13 cellular contexts compared by ENCODE assay signal in genomic region chr11:95512177-95512576, GRCh38.
DNase-seq lines count a peak whose midpoint lies in the region; ATAC-seq and TF ChIP-seq lines count a peak whose summit lies in the region.
"Had no signal": no experiment of that assay in that cellular context is flagged by ENCODE, and none has a peak within 500 bp of the region (broad histone marks: within the 10 kb centered on the region; RNA-seq: fewer than 3 reads in every experiment).

No MANE protein-coding gene starts in this region.

- no peaks in the 10 kb centered on the region for H3K9me3 ChIP-seq in spleen
- H3K9me3 ChIP-seq: SJSA1 had no signal

- peaks cover 6% of the 10 kb centered on the region for H3K4me1 Mint-ChIP-seq in stimulated activated memory B cell treated with anti-CD40 and anti-IgM and Interleukin-4, amounts not matched to agents 10 μg/mL and 1 μg/mL and 100 μg/mL, for 72 hours
- H3K4me1 Mint-ChIP-seq in activated T-helper 2 cell treated with anti-CD3 and anti-CD28 coated beads, Interferon-gamma antibody, Interleukin-2, Interleukin-4, amounts not matched to agents 10 μg/mL and 5 μg/mL and 100 μg/mL, durations not matched to agents 14 hours and 24 hours and 36 hours (ENCODE audit: low read depth), result peaks cover 5% of the 10 kb centered on the region
- H3K4me1 Mint-ChIP-seq: activated CD4-positive, alpha-beta T cell treated with anti-CD3 and anti-CD28 coated beads for 36 hours; stimulated activated effector memory CD8-positive, alpha-beta T cell treated with anti-CD3 and anti-CD28 coated beads, Interleukin-12 subunit alpha, Interleukin-12 subunit beta, amount 100 ng/mL, for 72 hours had no signal

- no peaks in the 10 kb centered on the region for H3K36me3 ChIP-seq in spleen
- H3K36me3 ChIP-seq: SJSA1 had no signal

- no peak for TF ChIP-seq CTCF in spleen (IDR thresholded peaks at IDR 0.05 in 8 of 11, conservative IDR thresholded peaks at IDR 0.05 in 3 of 11)

- no peaks in the 10 kb centered on the region for H3K36me3 Mint-ChIP-seq in stimulated activated memory B cell treated with anti-CD40 and anti-IgM and Interleukin-4, amounts not matched to agents 10 μg/mL and 1 μg/mL and 100 μg/mL, for 72 hours
- no peaks in the 10 kb centered on the region for H3K36me3 Mint-ChIP-seq in activated T-helper 2 cell treated with anti-CD3 and anti-CD28 coated beads, Interferon-gamma antibody, Interleukin-2, Interleukin-4, amounts not matched to agents 10 μg/mL and 5 μg/mL and 100 μg/mL, durations not matched to agents 14 hours and 24 hours and 36 hours (ENCODE audit: low read depth)
- H3K36me3 Mint-ChIP-seq: stimulated activated effector memory CD8-positive, alpha-beta T cell treated with anti-CD3 and anti-CD28 coated beads, Interleukin-12 subunit alpha, Interleukin-12 subunit beta, amount 100 ng/mL, for 72 hours had no signal

- WGBS in spleen, 5 donors, result 80 to 95% (median 87%) methylated on average over 4 of the region's 4 CpGs

- no peak overlapping the region for H3K27ac Mint-ChIP-seq in stimulated activated memory B cell treated with anti-CD40 and anti-IgM and Interleukin-4, amounts not matched to agents 10 μg/mL and 1 μg/mL and 100 μg/mL, for 72 hours
- no peak overlapping the region for H3K27ac Mint-ChIP-seq in activated T-helper 2 cell treated with anti-CD3 and anti-CD28 coated beads, Interferon-gamma antibody, Interleukin-2, Interleukin-4, amounts not matched to agents 10 μg/mL and 5 μg/mL and 100 μg/mL, durations not matched to agents 14 hours and 24 hours and 36 hours
- H3K27ac Mint-ChIP-seq: activated CD4-positive, alpha-beta T cell treated with anti-CD3 and anti-CD28 coated beads for 36 hours; activated naive CD4-positive, alpha-beta T cell treated with anti-CD3 and anti-CD28 coated beads for 36 hours; stimulated activated effector memory CD8-positive, alpha-beta T cell treated with anti-CD3 and anti-CD28 coated beads, Interleukin-12 subunit alpha, Interleukin-12 subunit beta, amount 100 ng/mL, for 72 hours had no signal

- peaks cover 0 to 13% (median 0%) of the 10 kb centered on the region in 6 donors for H3K4me1 ChIP-seq in spleen
- H3K4me1 ChIP-seq: SJSA1 had no signal

- no peak for TF ChIP-seq POLR2A in spleen (IDR thresholded peaks at IDR 0.05)

- no peaks in the 10 kb centered on the region for H3K9me3 Mint-ChIP-seq in stimulated activated memory B cell treated with anti-CD40 and anti-IgM and Interleukin-4, amounts not matched to agents 10 μg/mL and 1 μg/mL and 100 μg/mL, for 72 hours
- H3K9me3 Mint-ChIP-seq in activated T-helper 2 cell treated with anti-CD3 and anti-CD28 coated beads, Interferon-gamma antibody, Interleukin-2, Interleukin-4, amounts not matched to agents 10 μg/mL and 5 μg/mL and 100 μg/mL, durations not matched to agents 14 hours and 24 hours and 36 hours, result no peaks in the 10 kb centered on the region
- H3K9me3 Mint-ChIP-seq: activated naive CD4-positive, alpha-beta T cell treated with anti-CD3 and anti-CD28 coated beads for 36 hours; stimulated activated effector memory CD8-positive, alpha-beta T cell treated with anti-CD3 and anti-CD28 coated beads, Interleukin-12 subunit alpha, Interleukin-12 subunit beta, amount 100 ng/mL, for 72 hours had no signal

- H3K27me3 Mint-ChIP-seq in stimulated activated memory B cell treated with anti-CD40 and anti-IgM and Interleukin-4, amounts not matched to agents 10 μg/mL and 1 μg/mL and 100 μg/mL, for 72 hours, result no peaks in the 10 kb centered on the region
- no peaks in the 10 kb centered on the region for H3K27me3 Mint-ChIP-seq in activated T-helper 2 cell treated with anti-CD3 and anti-CD28 coated beads, Interferon-gamma antibody, Interleukin-2, Interleukin-4, amounts not matched to agents 10 μg/mL and 5 μg/mL and 100 μg/mL, durations not matched to agents 14 hours and 24 hours and 36 hours (ENCODE audit: low read depth)
- H3K27me3 Mint-ChIP-seq: activated CD4-positive, alpha-beta T cell treated with anti-CD3 and anti-CD28 coated beads for 36 hours had no signal

- no peaks in the 10 kb centered on the region for H3K27me3 ChIP-seq in spleen (replicated peaks in 1 of 7)
- H3K27me3 ChIP-seq: SJSA1 had no signal

- H3K4me3 ChIP-seq in skeletal muscle cell (ENCODE audit: low read depth, low read length), result no peak overlapping the region
- no peak overlapping the region for H3K4me3 ChIP-seq in spleen
- H3K4me3 ChIP-seq: SJSA1 had no signal

- intact Hi-C loops in left ventricle myocardium superior (cut with micrococcal nuclease), result no loop called here
- intact Hi-C loops in activated T-helper 2 cell treated with anti-CD3 and anti-CD28 coated beads, Interferon-gamma antibody, Interleukin-2, Interleukin-4, amounts not matched to agents 10 μg/mL and 5 μg/mL and 100 μg/mL, durations not matched to agents 14 hours and 24 hours and 36 hours (cut with micrococcal nuclease), result no loop called here
- intact Hi-C loops in spleen (cut with DNase I; ENCODE audit: low total_unique reads), result no loop called here

- no peak overlapping the region for H3K4me3 Mint-ChIP-seq in stimulated activated memory B cell treated with anti-CD40 and anti-IgM and Interleukin-4, amounts not matched to agents 10 μg/mL and 1 μg/mL and 100 μg/mL, for 72 hours
- H3K4me3 Mint-ChIP-seq in activated T-helper 2 cell treated with anti-CD3 and anti-CD28 coated beads, Interferon-gamma antibody, Interleukin-2, Interleukin-4, amounts not matched to agents 10 μg/mL and 5 μg/mL and 100 μg/mL, durations not matched to agents 14 hours and 24 hours and 36 hours (ENCODE audit: low read depth), result no peak overlapping the region
- H3K4me3 Mint-ChIP-seq: activated CD4-positive, alpha-beta T cell treated with anti-CD3 and anti-CD28 coated beads for 36 hours; activated naive CD4-positive, alpha-beta T cell treated with anti-CD3 and anti-CD28 coated beads for 36 hours; stimulated activated effector memory CD8-positive, alpha-beta T cell treated with anti-CD3 and anti-CD28 coated beads, Interleukin-12 subunit alpha, Interleukin-12 subunit beta, amount 100 ng/mL, for 72 hours had no signal

- ATAC-seq in left ventricle myocardium superior, result peak; percentile 11
- no peak for ATAC-seq in stimulated activated memory B cell treated with anti-CD40 and anti-IgM and Interleukin-4, amounts not matched to agents 10 μg/mL and 1 μg/mL and 100 μg/mL, for 72 hours
- ATAC-seq: activated CD4-positive, alpha-beta T cell treated with anti-CD3 and anti-CD28 coated beads for 36 hours; stimulated activated effector memory CD8-positive, alpha-beta T cell treated with anti-CD3 and anti-CD28 coated beads, Interleukin-12 subunit alpha, Interleukin-12 subunit beta, amount 100 ng/mL, for 72 hours had no signal

- DNase-seq in ELR (ENCODE audit: low read depth) (peak; percentile 13), astrocyte of the hippocampus (ENCODE audit: low read depth, low spot score) (peak; percentile 71), left ventricle myocardium superior (no peak), skeletal muscle cell (ENCODE audit: low read depth) (peak; percentile 97), C1 segment of cervical spinal cord (lab: John Stamatoyannopoulos, UW) (no peak), spleen (no peak)
- no peak for DNase-seq in activated T-helper 2 cell treated with anti-CD3 and anti-CD28 coated beads, Interferon-gamma antibody, Interleukin-2, Interleukin-4, amounts not matched to agents 10 μg/mL and 5 μg/mL and 100 μg/mL, durations not matched to agents 14 hours and 24 hours and 36 hours (ENCODE audit: low spot score)
- DNase-seq: activated CD4-positive, alpha-beta T cell treated with anti-CD3 and anti-CD28 coated beads for 36 hours; activated naive CD4-positive, alpha-beta T cell treated with anti-CD3 and anti-CD28 coated beads for 36 hours; NCI-H345 had no signal

- H3K27ac ChIP-seq in spleen, result no peak overlapping the region
- H3K27ac ChIP-seq: SJSA1 had no signal

Comparison
In these comparisons a context has a peak if more than half of its experiments do, and no peak if none do; other contexts are left out.
1. DNase-seq: peak in ELR (single experiment), astrocyte of the hippocampus (single experiment) and skeletal muscle cell (single experiment); none in left ventricle myocardium superior (single experiment), C1 segment of cervical spinal cord (0 of 14), activated T-helper 2 cell treated with anti-CD3 and anti-CD28 coated beads, Interferon-gamma antibody, Interleukin-2, Interleukin-4, amounts not matched to agents 10 μg/mL and 5 μg/mL and 100 μg/mL, durations not matched to agents 14 hours and 24 hours and 36 hours (single experiment) and spleen (single experiment).